In genomic region chr18:28177828-28178635, GRCh38 we compare ENCODE assay signal across 10 cellular contexts. TPM values are rescaled to one million over a fixed set of nuclear protein-coding genes. Genes with fewer than 3 reads are reported as not detected.
DNase-seq lines count a peak whose midpoint lies in the region; ATAC-seq, FAIRE-seq and TF ChIP-seq lines count a peak whose summit lies in the region.
"Had no signal": no experiment of that assay in that cellular context is flagged by ENCODE, and none has a peak within 500 bp of the region (broad histone marks: within the 10 kb centered on the region; RNA-seq: fewer than 3 reads in every experiment).

No MANE protein-coding gene starts in this region.

- H3K27me3 Mint-ChIP-seq in neural progenitor cell (ENCODE audit: insufficient read depth, low read depth) = peaks cover 7% of the 10 kb centered on the region

- H3K4me3 Mint-ChIP-seq in neural progenitor cell = peak overlapping the region; percentile 96

- no peaks in the 10 kb centered on the region for H3K27me3 ChIP-seq in WERI-Rb-1 (ENCODE audit: insufficient read depth, low read depth, severe bottlenecking)
- no peaks in the 10 kb centered on the region for H3K27me3 ChIP-seq in neural progenitor cell

- H3K36me3 Mint-ChIP-seq in neural progenitor cell = peaks cover 12% of the 10 kb centered on the region

- peak overlapping the region; percentile 90 for H3K4me3 ChIP-seq in WERI-Rb-1 (ENCODE audit: low read depth, low read length)
- H3K4me3 ChIP-seq in neural progenitor cell = peak overlapping the region; percentile 94

- H3K79me2 ChIP-seq in neural progenitor cell (ENCODE audit: low read depth) = peaks cover 77% of the 10 kb centered on the region

- ATAC-seq in HG03469 (IDR thresholded peaks at IDR 0.05; ENCODE audit: unreplicated experiment) (no peak), HG02885 (IDR thresholded peaks at IDR 0.05; ENCODE audit: poor library complexity, unreplicated experiment) (no peak)

- FAIRE-seq in frontal cortex (lab: Jason Lieb, UNC) = no peak
- FAIRE-seq: A204.1, TTC549 had no signal

- peak overlapping the region; percentile 98 for H3K27ac ChIP-seq in WERI-Rb-1
- no peak overlapping the region for H3K27ac ChIP-seq in neural progenitor cell

- TF ChIP-seq CTCF in WERI-Rb-1 (IDR thresholded peaks at IDR 0.05; ENCODE audit: low read depth, low read length) (peak; percentile 18; the same call in 1 of the 2 replicates), neural progenitor cell (IDR thresholded peaks at IDR 0.05) (no peak)

- no peak overlapping the region for H2AFZ ChIP-seq in neural progenitor cell (replicated peaks)

- peak overlapping the region; percentile 95 for H3K27ac Mint-ChIP-seq in neural progenitor cell

- H3K4me2 ChIP-seq in neural progenitor cell = peak overlapping the region; percentile 82

- H3K4me1 ChIP-seq in neural progenitor cell = peaks cover 27% of the 10 kb centered on the region

- H3K9me3 Mint-ChIP-seq in neural progenitor cell = peaks cover 2% of the 10 kb centered on the region

- peaks cover 61% of the 10 kb centered on the region for H4K20me1 ChIP-seq in neural progenitor cell (ENCODE audit: low read depth)

- peaks cover 6% of the 10 kb centered on the region; the same call in 1 of the 2 replicates for H3K36me3 ChIP-seq in WERI-Rb-1
- H3K36me3 ChIP-seq in neural progenitor cell = no peaks in the 10 kb centered on the region

- peaks cover 41% of the 10 kb centered on the region for H3K4me1 Mint-ChIP-seq in neural progenitor cell

- peak; percentile 87 for DNase-seq in DMS 273 (lab: John Stamatoyannopoulos, UW; ENCODE audit: unreplicated experiment)
- DNase-seq in DMS 273 treated with DMSO at 0.1 percent for 48 hours (lab: John Stamatoyannopoulos, UW) = no peak
- DNase-seq in NCI-H1092 (lab: John Stamatoyannopoulos, UW) = peak; percentile 82
- DNase-seq in WERI-Rb-1 = peak; percentile 89
- peak; percentile 81 to 87 for DNase-seq in frontal cortex (ENCODE audit: low spot score in 2 of 2)
- peak; percentile 93 for DNase-seq in neural progenitor cell (ENCODE audit: low spot score)

- peaks cover 34% of the 10 kb centered on the region for H3F3A ChIP-seq in neural progenitor cell (ENCODE audit: low read depth)

- H3K9me3 ChIP-seq in WERI-Rb-1 (ENCODE audit: severe bottlenecking) = no peaks in the 10 kb centered on the region
- H3K9me3 ChIP-seq in neural progenitor cell (ENCODE audit: low read depth) = no peaks in the 10 kb centered on the region

- no peak overlapping the region for H3K9ac ChIP-seq in neural progenitor cell

RNA-seq across cellular contexts. Expression of gene CDH2, which starts 1.1 kb away (rescaled TPM):
- total RNA-seq in frontal cortex (215 TPM), neural progenitor cell (ENCODE audit: low replicate concordance) (333 and 459 TPM in 2 replicates)
